In the genomic region with DNA sequence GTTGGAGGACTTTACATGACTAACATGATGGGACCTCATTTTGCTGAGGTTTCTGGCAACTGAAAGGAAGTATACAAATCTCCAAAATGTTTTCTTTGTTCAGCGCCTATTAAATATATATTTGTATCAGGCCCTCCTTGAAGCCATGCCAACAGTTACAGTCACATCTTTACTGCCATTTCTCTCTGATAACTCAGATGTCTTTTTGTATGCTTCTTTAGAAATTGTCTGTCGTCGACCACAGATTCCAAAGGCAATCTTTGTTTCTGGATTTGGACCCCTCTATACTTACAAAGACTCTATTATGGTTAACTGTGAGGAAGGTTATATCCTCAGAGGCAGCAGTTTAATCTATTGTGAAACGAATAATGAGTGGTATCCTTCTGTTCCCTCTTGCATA, we compare ENCODE assay signal across 31 cellular contexts.
"Had no signal": no experiment of that assay in that cellular context is flagged by ENCODE, and none has a peak within 500 bp of the region (broad histone marks: within the 10 kb centered on the region; RNA-seq: fewer than 3 reads in every experiment).

No MANE protein-coding gene starts in this region.

- H3K4me3 Mint-ChIP-seq: activated CD4-positive, alpha-beta memory T cell treated with anti-CD3 and anti-CD28 coated beads, Interleukin-2, amount 10 ng/mL, durations not matched to agents 7 days and 5 days; activated CD4-positive, alpha-beta T cell treated with anti-CD3 and anti-CD28 coated beads, Interleukin-2, amount 10 ng/mL, durations not matched to agents 7 days and 5 days; activated naive CD8-positive, alpha-beta T cell; activated T-cell treated with anti-CD3 and anti-CD28 coated beads, Interleukin-2, amount 50 U/mL, for 4 hours; activated T-helper 17 cell treated with anti-CD3 and anti-CD28 coated beads, Interleukin-2, amount 50 U/mL, for 72 hours; central memory CD8-positive, alpha-beta T cell; T-helper 17 cell; T-helper 2 cell treated with Interferon-gamma antibody and Interleukin-4, amounts not matched to agents 5 μg/mL and 100 μg/mL, for 36 hours had no signal

- H3K4me1 Mint-ChIP-seq: activated CD4-positive, alpha-beta memory T cell treated with anti-CD3 and anti-CD28 coated beads, Interleukin-2, amount 10 ng/mL, durations not matched to agents 7 days and 5 days; activated T-helper 17 cell treated with anti-CD3 and anti-CD28 coated beads, Interleukin-2, amount 50 U/mL, for 72 hours; central memory CD8-positive, alpha-beta T cell; T-helper 17 cell had no signal

- H3K4me3 ChIP-seq: esophagus squamous epithelium had no signal

- ATAC-seq: activated T-cell treated with anti-CD3 and anti-CD28 coated beads, Interleukin-2, amount 50 U/mL, for 4 hours; activated T-helper 17 cell treated with anti-CD3 and anti-CD28 coated beads, Interleukin-2, amount 50 U/mL, for 72 hours; T-helper 17 cell had no signal

- H3K27me3 Mint-ChIP-seq: activated naive CD8-positive, alpha-beta T cell had no signal

- DNase-seq: activated CD4-positive, alpha-beta memory T cell treated with anti-CD3 and anti-CD28 coated beads, Interleukin-2, amount 10 ng/mL, durations not matched to agents 7 days and 5 days; activated CD4-positive, alpha-beta T cell treated with anti-CD3 and anti-CD28 coated beads for 1 hour; activated CD4-positive, alpha-beta T cell treated with anti-CD3 and anti-CD28 coated beads for 4 hours; activated CD4-positive, alpha-beta T cell treated with anti-CD3 and anti-CD28 coated beads, Interleukin-2, amount 10 ng/mL, durations not matched to agents 7 days and 5 days; activated CD4-positive, alpha-beta T cell treated with anti-CD3 and anti-CD28 coated beads, Interleukin-2, amount 50 U/mL, for 4 hours; activated CD8-positive, alpha-beta memory T cell treated with anti-CD3 and anti-CD28 coated beads, Interleukin-2, amount 50 U/mL, for 48 hours; activated effector memory CD4-positive, alpha-beta T cell treated with Interleukin-2 at 50 U/mL for 16 hours; activated gamma-delta T cell treated with Interleukin-2 at 50 U/mL for 16 hours; activated naive CD4-positive, alpha-beta T cell treated with anti-CD3 and anti-CD28 coated beads, Interleukin-2, amount 50 U/mL, for 16 hours; activated naive CD4-positive, alpha-beta T cell treated with Interleukin-2 at 50 U/mL for 16 hours; activated T-cell treated with anti-CD3 and anti-CD28 coated beads, Interleukin-2, amount 50 U/mL, for 4 hours; amniotic stem cell; anterior cingulate cortex; brain microvascular endothelial cell; cortex of kidney; effector CD8-positive, alpha-beta T cell; esophagus squamous epithelium; head of caudate nucleus; T-helper 1 cell; T-helper 17 cell; T1000 had no signal

- H3K27me3 ChIP-seq: brain microvascular endothelial cell, esophagus squamous epithelium had no signal

- H3K27ac ChIP-seq: brain microvascular endothelial cell, epithelial cell of prostate had no signal

- H3K27ac Mint-ChIP-seq: activated CD4-positive, alpha-beta memory T cell treated with anti-CD3 and anti-CD28 coated beads, Interleukin-2, amount 10 ng/mL, durations not matched to agents 7 days and 5 days; activated CD4-positive, alpha-beta T cell treated with anti-CD3 and anti-CD28 coated beads, Interleukin-2, amount 10 ng/mL, durations not matched to agents 7 days and 5 days; activated naive CD8-positive, alpha-beta T cell; activated T-helper 17 cell treated with anti-CD3 and anti-CD28 coated beads, Interleukin-2, amount 50 U/mL, for 72 hours; T-helper 17 cell; T-helper 2 cell treated with Interferon-gamma antibody and Interleukin-4, amounts not matched to agents 5 μg/mL and 100 μg/mL, for 36 hours had no signal

- H3K36me3 ChIP-seq: brain microvascular endothelial cell, esophagus squamous epithelium had no signal

- H3K9me3 Mint-ChIP-seq: activated CD4-positive, alpha-beta memory T cell treated with anti-CD3 and anti-CD28 coated beads, Interleukin-2, amount 10 ng/mL, durations not matched to agents 7 days and 5 days; activated T-cell treated with anti-CD3 and anti-CD28 coated beads, Interleukin-2, amount 50 U/mL, for 4 hours; activated T-helper 17 cell treated with anti-CD3 and anti-CD28 coated beads, Interleukin-2, amount 50 U/mL, for 72 hours; central memory CD8-positive, alpha-beta T cell; T-helper 2 cell treated with Interferon-gamma antibody and Interleukin-4, amounts not matched to agents 5 μg/mL and 100 μg/mL, for 36 hours had no signal

- FAIRE-seq: astrocyte, bronchial epithelial cell, endometrium, endothelial cell of umbilical vein, frontal cortex had no signal

- H3K4me1 ChIP-seq: esophagus squamous epithelium had no signal

- H3K9me3 ChIP-seq: esophagus squamous epithelium had no signal
